In the genomic region with DNA sequence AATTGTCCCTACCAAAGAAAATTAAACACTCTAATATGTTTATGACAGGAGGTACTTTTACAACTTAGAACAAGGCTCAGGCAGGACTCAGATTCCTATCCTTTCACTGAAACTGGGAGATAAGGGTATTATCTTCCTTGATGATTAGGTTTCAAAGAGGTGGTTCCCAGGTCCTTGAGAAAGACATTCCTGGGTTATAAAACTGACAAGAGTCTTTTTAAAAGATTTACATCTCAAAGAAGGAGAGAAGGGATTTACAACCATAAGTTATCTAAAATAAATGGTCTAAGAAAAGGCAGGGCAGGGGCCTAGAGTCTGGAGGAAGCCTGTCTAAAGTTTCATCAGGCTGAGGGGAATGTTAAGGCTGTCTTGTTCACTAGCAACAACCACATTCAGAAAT, we compare ENCODE assay signal across 22 cellular contexts.
A peak's percentile ranks its signal among the peaks of the same experiment; 100 is the strongest.
DNase-seq lines count a peak whose midpoint lies in the region; FAIRE-seq and TF ChIP-seq lines count a peak whose summit lies in the region.
"Had no signal": no experiment of that assay in that cellular context is flagged by ENCODE, and none has a peak within 500 bp of the region (broad histone marks: within the 10 kb centered on the region; RNA-seq: fewer than 3 reads in every experiment).

No MANE protein-coding gene starts in this region.

- H3K9me3 Mint-ChIP-seq in activated naive CD4-positive, alpha-beta T cell treated with anti-CD3 and anti-CD28 coated beads for 36 hours = peaks cover 11% of the 10 kb centered on the region

- H3K4me1 ChIP-seq in mesendoderm (ENCODE audit: control insufficient read depth, low read depth, low read length) = no peaks in the 10 kb centered on the region
- H3K4me1 ChIP-seq in BE2C = no peaks in the 10 kb centered on the region
- no peaks in the 10 kb centered on the region for H3K4me1 ChIP-seq in kidney (ENCODE audit: control insufficient read depth in 1 of 2, insufficient read depth in 1 of 2, low read depth in 1 of 2, low read length in 2 of 2)
- H3K4me1 ChIP-seq: BLaER1 treated with 17β-estradiol and CSF1 and Interleukin-3, amounts not matched to agents 10 nM and 100 nM had no signal

- POLR2A ChIA-PET in HEK293T (lab: Yijun Ruan, JAX) = no interaction called here

- no peak overlapping the region for H3K18ac ChIP-seq in mesendoderm (ENCODE audit: low read length)

- H3K36me3 ChIP-seq in mesendoderm (ENCODE audit: control insufficient read depth, insufficient read depth, low read length) (no peaks in the 10 kb centered on the region), BE2C (no peaks in the 10 kb centered on the region), kidney (ENCODE audit: control insufficient read depth in 1 of 2, insufficient read depth in 2 of 2, low read length in 2 of 2) (no peaks in the 10 kb centered on the region)
- H3K36me3 ChIP-seq: BLaER1 treated with 17β-estradiol and CSF1 and Interleukin-3, amounts not matched to agents 10 nM and 100 nM had no signal

- H3K56ac ChIP-seq in mesendoderm (ENCODE audit: low read length) = no peak overlapping the region

- no peak overlapping the region for H4K8ac ChIP-seq in mesendoderm (ENCODE audit: low read depth, low read length)

- H3K4me3 ChIP-seq in mesendoderm (ENCODE audit: low read length) (no peak overlapping the region), BE2C (ENCODE audit: low read depth, low read length) (no peak overlapping the region), kidney (ENCODE audit: low read length in 2 of 2) (no peak overlapping the region)
- H3K4me3 ChIP-seq: BLaER1 treated with 17β-estradiol and CSF1 and Interleukin-3, amounts not matched to agents 10 nM and 100 nM; K562 had no signal

- CTCF ChIA-PET in HEK293T (lab: Yijun Ruan, JAX) = no interaction called here
- CTCF ChIA-PET in activated naive CD4-positive, alpha-beta T cell treated with anti-CD3 and anti-CD28 coated beads for 36 hours (lab: Charles Lee) = no interaction called here

- no peak overlapping the region for H3K4ac ChIP-seq in mesendoderm (ENCODE audit: low read depth, low read length)

- H2BK15ac ChIP-seq in mesendoderm (replicated peaks; ENCODE audit: low read depth) = no peak overlapping the region

- H3K36me3 Mint-ChIP-seq in activated naive CD4-positive, alpha-beta T cell treated with anti-CD3 and anti-CD28 coated beads for 36 hours (ENCODE audit: low read depth) = no peaks in the 10 kb centered on the region
- H3K36me3 Mint-ChIP-seq: CD4-positive, alpha-beta memory T cell; T-cell had no signal

- H3K27me3 ChIP-seq in mesendoderm (ENCODE audit: insufficient read depth, low read length, poor library complexity) = no peaks in the 10 kb centered on the region
- no peaks in the 10 kb centered on the region for H3K27me3 ChIP-seq in BE2C
- H3K27me3 ChIP-seq: BLaER1 treated with 17β-estradiol and CSF1 and Interleukin-3, amounts not matched to agents 10 nM and 100 nM had no signal

- H2BK120ac ChIP-seq in mesendoderm (ENCODE audit: low read depth, low read length) = no peak overlapping the region

- peak; percentile 31 for DNase-seq in HEK293T (ENCODE audit: extremely low spot score)
- DNase-seq in NCI-H524 treated with DMSO at 0.1 percent for 48 hours (lab: John Stamatoyannopoulos, UW) = peak; percentile 49
- DNase-seq in mesendoderm = peak; percentile 81
- DNase-seq in SHP77 (lab: John Stamatoyannopoulos, UW) = no peak
- DNase-seq in BE2C = no peak
- no peak for DNase-seq in activated naive CD4-positive, alpha-beta T cell treated with anti-CD3 and anti-CD28 coated beads for 36 hours
- DNase-seq in kidney = no peak
- DNase-seq: Calu3; CD4-positive, alpha-beta memory T cell; DMS153; GOT3; MM.1S; NCI-H1092; NCI-H1436 treated with DMSO at 0.1 percent for 48 hours; NCI-H1930; NCI-H2171; NCI-H69; T-cell had no signal

- H3K4me3 Mint-ChIP-seq in activated naive CD4-positive, alpha-beta T cell treated with anti-CD3 and anti-CD28 coated beads for 36 hours = no peak overlapping the region
- H3K4me3 Mint-ChIP-seq: CD4-positive, alpha-beta memory T cell; T-cell had no signal

- no peak overlapping the region for H2AK5ac ChIP-seq in mesendoderm (ENCODE audit: low read length)

- H3K27ac ChIP-seq in mesendoderm (ENCODE audit: low read depth, low read length) = no peak overlapping the region
- H3K27ac ChIP-seq in kidney (ENCODE audit: low read depth in 2 of 2, low read length in 2 of 2) = no peak overlapping the region
- H3K27ac ChIP-seq: BLaER1 treated with 17β-estradiol and CSF1 and Interleukin-3, amounts not matched to agents 10 nM and 100 nM had no signal

- no peak overlapping the region for H3K23ac ChIP-seq in mesendoderm (ENCODE audit: low read length)

- FAIRE-seq in kidney (lab: Jason Lieb, UNC) = no peak
- FAIRE-seq: G401.6, GM12892, K562 had no signal

- no peak overlapping the region for H3K4me2 ChIP-seq in mesendoderm (ENCODE audit: low read length)
- H3K4me2 ChIP-seq: BLaER1 treated with 17β-estradiol and CSF1 and Interleukin-3, amounts not matched to agents 10 nM and 100 nM had no signal

- H3K79me1 ChIP-seq in mesendoderm (ENCODE audit: low read length) = no peaks in the 10 kb centered on the region

- intact Hi-C loops in activated naive CD4-positive, alpha-beta T cell treated with anti-CD3 and anti-CD28 coated beads for 36 hours (cut with micrococcal nuclease) = no loop called here
- intact Hi-C loops in kidney (cut with DNase I) = no loop called here

- H3K4me1 Mint-ChIP-seq in activated naive CD4-positive, alpha-beta T cell treated with anti-CD3 and anti-CD28 coated beads for 36 hours (ENCODE audit: low read depth) = no peaks in the 10 kb centered on the region
- H3K4me1 Mint-ChIP-seq: CD4-positive, alpha-beta memory T cell; T-cell had no signal

- H3K9me3 ChIP-seq in BE2C (no peaks in the 10 kb centered on the region), kidney (ENCODE audit: control insufficient read depth in 1 of 2, low read length in 2 of 2) (no peaks in the 10 kb centered on the region)
- H3K9me3 ChIP-seq: BLaER1 treated with 17β-estradiol and CSF1 and Interleukin-3, amounts not matched to agents 10 nM and 100 nM had no signal

- no peak overlapping the region for H3K27ac Mint-ChIP-seq in activated naive CD4-positive, alpha-beta T cell treated with anti-CD3 and anti-CD28 coated beads for 36 hours
- H3K27ac Mint-ChIP-seq: CD4-positive, alpha-beta memory T cell; T-cell had no signal

- no peak overlapping the region for H4K5ac ChIP-seq in mesendoderm (ENCODE audit: low read length)

- no peaks in the 10 kb centered on the region for H3K79me2 ChIP-seq in mesendoderm (ENCODE audit: control insufficient read depth, insufficient read depth, low read length)

- no peaks in the 10 kb centered on the region for H3K27me3 Mint-ChIP-seq in activated naive CD4-positive, alpha-beta T cell treated with anti-CD3 and anti-CD28 coated beads for 36 hours (ENCODE audit: low read depth)
- H3K27me3 Mint-ChIP-seq: CD4-positive, alpha-beta memory T cell; T-cell had no signal

- no peak overlapping the region for H2BK5ac ChIP-seq in mesendoderm (ENCODE audit: low read length)

- H3K9ac ChIP-seq in mesendoderm (ENCODE audit: low read length) (no peak overlapping the region), kidney (ENCODE audit: low read length in 2 of 2) (no peak overlapping the region)
- H3K9ac ChIP-seq: BLaER1 treated with 17β-estradiol and CSF1 and Interleukin-3, amounts not matched to agents 10 nM and 100 nM had no signal

- TF ChIP-seq CTCF in BE2C (IDR thresholded peaks at IDR 0.05; ENCODE audit: low read depth, low read length) (no peak), kidney (IDR thresholded peaks at IDR 0.05; ENCODE audit: borderline replicate concordance, extremely low read depth, insufficient read depth) (no peak)

TF ChIP-seq in HEK293T, 16 proteins besides CTCF, POLR2A, EP300 and RAD21:
- TF ChIP-seq ARNT (IDR thresholded peaks at IDR 0.05) (no peak), FOXA1 (IDR thresholded peaks at IDR 0.05) (no peak), BHLHE40 (IDR thresholded peaks at IDR 0.05; ENCODE audit: borderline replicate concordance) (no peak), TARDBP (IDR thresholded peaks at IDR 0.05) (no peak), CTBP1 (IDR thresholded peaks at IDR 0.05; ENCODE audit: borderline replicate concordance) (peak; percentile 82), SUZ12 (IDR thresholded peaks at IDR 0.05) (no peak), NFRKB (IDR thresholded peaks at IDR 0.05) (no peak)
- TF ChIP-seq, protein P1, sequence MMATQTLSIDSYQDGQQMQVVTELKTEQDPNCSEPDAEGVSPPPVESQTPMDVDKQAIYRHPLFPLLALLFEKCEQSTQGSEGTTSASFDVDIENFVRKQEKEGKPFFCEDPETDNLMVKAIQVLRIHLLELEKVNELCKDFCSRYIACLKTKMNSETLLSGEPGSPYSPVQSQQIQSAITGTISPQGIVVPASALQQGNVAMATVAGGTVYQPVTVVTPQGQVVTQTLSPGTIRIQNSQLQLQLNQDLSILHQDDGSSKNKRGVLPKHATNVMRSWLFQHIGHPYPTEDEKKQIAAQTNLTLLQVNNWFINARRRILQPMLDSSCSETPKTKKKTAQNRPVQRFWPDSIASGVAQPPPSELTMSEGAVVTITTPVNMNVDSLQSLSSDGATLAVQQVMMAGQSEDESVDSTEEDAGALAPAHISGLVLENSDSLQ (IDR thresholded peaks at IDR 0.05) = peak; percentile 83

Comparison
In these comparisons a context has a peak if more than half of its experiments do, and no peak if none do; other contexts are left out.
1. DNase-seq: peak in HEK293T (single experiment), NCI-H524 treated with DMSO at 0.1 percent for 48 hours (single experiment) and mesendoderm (single experiment); none in SHP77 (0 of 2), BE2C (single experiment), activated naive CD4-positive, alpha-beta T cell treated with anti-CD3 and anti-CD28 coated beads for 36 hours (single experiment) and kidney (single experiment).